Comparison of ENCODE assay signal across 21 cellular contexts in genomic region chr19:7900931-7901330, GRCh38. TPM values are rescaled to one million over a fixed set of nuclear protein-coding genes. Genes with fewer than 3 reads are reported as not detected.
DNase-seq lines count a peak whose midpoint lies in the region; ATAC-seq and TF ChIP-seq lines count a peak whose summit lies in the region.
"Had no signal": no experiment of that assay in that cellular context is flagged by ENCODE, and none has a peak within 500 bp of the region (broad histone marks: within the 10 kb centered on the region; RNA-seq: fewer than 3 reads in every experiment).

No MANE protein-coding gene starts in this region.

- H3K4me3 ChIP-seq in right atrium auricular region = no peak overlapping the region
- no peak overlapping the region for H3K4me3 ChIP-seq in esophagus (ENCODE audit: low read depth in 1 of 2, low read length in 2 of 2)
- no peak overlapping the region for H3K4me3 ChIP-seq in thyroid gland (replicated peaks in 1 of 3)
- H3K4me3 ChIP-seq: MG63 had no signal

- DNase-seq in Right ventricle myocardium inferior (ENCODE audit: missing footprints) (peak; percentile 17), right atrium auricular region (ENCODE audit: low spot score) (no peak), myocyte (ENCODE audit: low read depth) (peak; percentile 16), KG1 (lab: John Stamatoyannopoulos, UW) (no peak), thyroid gland (no peak), NCI-H526 treated with DMSO at 0.1 percent for 48 hours (lab: John Stamatoyannopoulos, UW) (no peak), NCI-H82 (lab: John Stamatoyannopoulos, UW) (no peak)
- DNase-seq: DMS53; GDM1; Karpas-422; MG63; NCI-H1436; NCI-H187 treated with DMSO at 0.1 percent for 48 hours; NCI-H2107; NCI-H748 treated with DMSO at 0.1 percent for 48 hours; NK-92 treated with Interleukin-12 subunit alpha and Interleukin-12 subunit beta, amount 100 ng/mL, for 24 hours had no signal

- no peaks in the 10 kb centered on the region for H3K9me3 ChIP-seq in right atrium auricular region
- peaks cover 0 to 1% of the 10 kb centered on the region in 2 donors for H3K9me3 ChIP-seq in esophagus (ENCODE audit: control insufficient read depth in 2 of 2, insufficient read depth in 1 of 2, low read depth in 1 of 2, low read length in 1 of 2)
- H3K9me3 ChIP-seq in thyroid gland = no peaks in the 10 kb centered on the region
- H3K9me3 ChIP-seq: MG63 had no signal

- H3K27ac ChIP-seq in right atrium auricular region (no peak overlapping the region), esophagus (ENCODE audit: low read depth in 2 of 2, low read length in 1 of 2) (peak overlapping the region; percentile 50 to 90), thyroid gland (no peak overlapping the region)
- H3K27ac ChIP-seq: C4-2B had no signal

- intact Hi-C loops in Right ventricle myocardium inferior (cut with DNase I) = loop anchor here (5.0 kb wide), 1 partner anchor 49 kb away; no protein-coding TSS in a partner anchor
- intact Hi-C loops in thyroid gland (cut with DNase I) = no loop called here

- peaks cover 7% of the 10 kb centered on the region for H3K36me3 ChIP-seq in right atrium auricular region
- H3K36me3 ChIP-seq in esophagus (ENCODE audit: control insufficient read depth in 2 of 2, insufficient read depth in 2 of 2, low read length in 1 of 2) = peaks cover 0 to 5% of the 10 kb centered on the region in 2 donors
- H3K36me3 ChIP-seq in thyroid gland = peaks cover 0 to 4% of the 10 kb centered on the region in 2 donors

- TF ChIP-seq POLR2A in thyroid gland (IDR thresholded peaks at IDR 0.05) = no peak

- H3K4me1 ChIP-seq in right atrium auricular region (peaks cover 0 to 26% of the 10 kb centered on the region in 2 donors), esophagus (ENCODE audit: control insufficient read depth in 2 of 2, insufficient read depth in 2 of 2, low read length in 1 of 2) (peaks cover 7 to 35% of the 10 kb centered on the region in 2 donors), thyroid gland (peaks cover 22 to 25% of the 10 kb centered on the region in 2 donors)

- WGBS in esophagus, 2 donors = 47 to 62% methylated on average over 3 of the region's 3 CpGs
- WGBS in thyroid gland, 2 donors = 81 to 82% methylated on average over 2 to 3 of the region's 3 CpGs

- H3K27me3 ChIP-seq in right atrium auricular region (no peaks in the 10 kb centered on the region), esophagus (ENCODE audit: control insufficient read depth in 1 of 2, insufficient read depth in 2 of 2, low read length in 2 of 2) (no peaks in the 10 kb centered on the region), thyroid gland (no peaks in the 10 kb centered on the region)
- H3K27me3 ChIP-seq: MG63 had no signal

- ATAC-seq in Right ventricle myocardium inferior = no peak
- ATAC-seq: Panc1 had no signal

- TF ChIP-seq CTCF in right atrium auricular region (IDR thresholded peaks at IDR 0.05) = no peak
- no peak for TF ChIP-seq CTCF in thyroid gland (IDR thresholded peaks at IDR 0.05)

RNA-seq across cellular contexts. Expression of gene MAP2K7, which starts 2.7 kb away (rescaled TPM):
- total RNA-seq in Right ventricle myocardium inferior = 28.0 TPM
- 10 to 100 TPM; 12.0 to 14.4 TPM for total RNA-seq in right atrium auricular region
- polyA plus RNA-seq in esophagus = 10 to 100 TPM; 12.8 to 35.1 TPM
- total RNA-seq in myocyte = 13.1 and 16.0 TPM in 2 replicates
- 25.3 TPM for polyA plus RNA-seq in myocyte (2012)
- total RNA-seq in thyroid gland = 10 to 100 TPM in 3 of 4 donors, 1 to 10 TPM in 1; 9.1 to 18.6 (median 14.9) TPM

RNA-seq across cellular contexts. Expression of gene LRRC8E, which starts 12.6 kb away (rescaled TPM):
- total RNA-seq in Right ventricle myocardium inferior = 2.5 TPM
- total RNA-seq in right atrium auricular region = 1 to 10 TPM; 1.5 to 2.1 TPM
- 1 to 10 TPM; 3.3 to 4.7 TPM for polyA plus RNA-seq in esophagus
- 0.53 and 1.0 TPM in 2 replicates for total RNA-seq in myocyte
- 0.93 TPM for polyA plus RNA-seq in myocyte (2012)
- total RNA-seq in thyroid gland = 1 to 10 TPM; 1.4 to 3.3 (median 2.3) TPM
- polyA plus RNA-seq: IgD-negative memory B cell had no signal

RNA-seq across cellular contexts. Expression of gene TGFBR3L, which starts 13.7 kb away (rescaled TPM):
- total RNA-seq in Right ventricle myocardium inferior (7.2 TPM), right atrium auricular region (10 to 100 TPM; 22.1 to 26.7 TPM), myocyte (0.21 and 4.2 TPM in 2 replicates), thyroid gland (not detected)
- under 1 TPM in 1 of 2 donors, not detected in 1; 0.08 TPM for polyA plus RNA-seq in esophagus
- polyA plus RNA-seq in myocyte (2012) = 0.98 TPM
- polyA plus RNA-seq: AG04450, IgD-negative memory B cell had no signal

RNA-seq across cellular contexts. Expression of gene SNAPC2, which starts 19.2 kb away (rescaled TPM):
- total RNA-seq in Right ventricle myocardium inferior (10.3 TPM), right atrium auricular region (10 to 100 TPM; 14.1 to 16.5 TPM), myocyte (21.5 and 27.5 TPM in 2 replicates), thyroid gland (10 to 100 TPM in 2 of 4 donors, 1 to 10 TPM in 2; 9.3 to 14.0 (median 11.5) TPM)
- 10 to 100 TPM in 1 of 2 donors, 1 to 10 TPM in 1; 5.6 to 11.3 TPM for polyA plus RNA-seq in esophagus
- polyA plus RNA-seq in myocyte (2012) = 17.3 TPM

RNA-seq across cellular contexts. Expression of gene CTXN1, which starts 25.0 kb away (rescaled TPM):
- total RNA-seq in Right ventricle myocardium inferior (0.19 TPM), right atrium auricular region (1 to 10 TPM; 1.7 to 4.2 TPM), myocyte (5.0 and 7.5 TPM in 2 replicates), thyroid gland (1 to 10 TPM; 1.4 to 3.0 (median 2.0) TPM)
- polyA plus RNA-seq in esophagus = 1 to 10 TPM; 1.4 to 3.0 TPM
- 20.0 TPM for polyA plus RNA-seq in myocyte (2012)
- polyA plus RNA-seq: IgD-negative memory B cell had no signal

Comparison
In these comparisons a context has a peak if more than half of its experiments do, and no peak if none do; other contexts are left out.
1. DNase-seq: peak in Right ventricle myocardium inferior (single experiment) and myocyte (single experiment); none in right atrium auricular region (single experiment), KG1 (single experiment), thyroid gland (0 of 2), NCI-H526 treated with DMSO at 0.1 percent for 48 hours (single experiment) and NCI-H82 (single experiment).
2. H3K27ac ChIP-seq: peak in esophagus (2 of 2); none in right atrium auricular region (0 of 2) and thyroid gland (0 of 3).